In the genomic region with DNA sequence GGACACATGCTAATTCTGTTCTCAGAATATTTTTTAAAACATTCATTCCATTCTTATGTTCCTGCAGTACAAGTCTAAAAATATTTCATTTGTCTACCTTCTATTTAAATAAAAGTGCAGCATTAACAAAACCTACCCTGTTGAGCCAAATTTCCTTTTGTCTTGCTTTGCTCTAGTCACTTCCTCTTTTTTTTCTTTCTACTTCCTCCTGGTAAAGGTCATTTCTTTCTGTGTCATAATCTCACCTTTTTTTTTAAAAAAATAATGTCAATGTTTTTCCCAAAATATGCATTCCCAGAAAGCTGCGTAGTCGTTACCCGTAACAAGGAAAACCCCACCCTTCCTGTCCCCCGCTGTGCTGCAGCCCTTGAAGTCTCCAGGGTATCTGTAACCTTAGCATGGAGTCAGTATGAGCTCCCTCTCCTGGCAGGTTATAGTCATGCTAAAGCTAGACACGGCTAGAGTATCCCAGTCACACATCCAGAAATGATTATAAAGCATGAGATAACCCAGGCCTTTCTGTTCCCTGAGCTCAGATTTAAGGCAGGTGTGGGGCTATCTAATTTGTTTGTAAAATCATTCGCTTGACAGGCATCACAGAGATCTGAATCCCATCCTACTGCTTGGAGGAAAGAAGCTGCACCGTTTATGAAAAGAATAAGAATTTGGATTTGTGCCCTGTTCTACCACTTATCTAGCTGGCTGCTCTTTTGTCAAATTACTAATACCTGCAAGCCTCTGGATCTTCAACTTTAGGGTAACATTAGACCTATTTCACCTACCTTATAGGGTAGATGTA, we compare ENCODE assay signal across 1 cellular context.
TF ChIP-seq lines count a peak whose summit lies in the region.

No MANE protein-coding gene starts in this region.

TF ChIP-seq in K562, 482 proteins besides CTCF, POLR2A, EP300 and RAD21 (continued from another document):
- TF ChIP-seq ZNF347 (CRISPR knock-in tag; IDR thresholded peaks at IDR 0.05; ENCODE audit: low read depth): no peak
- TF ChIP-seq, protein P1, sequence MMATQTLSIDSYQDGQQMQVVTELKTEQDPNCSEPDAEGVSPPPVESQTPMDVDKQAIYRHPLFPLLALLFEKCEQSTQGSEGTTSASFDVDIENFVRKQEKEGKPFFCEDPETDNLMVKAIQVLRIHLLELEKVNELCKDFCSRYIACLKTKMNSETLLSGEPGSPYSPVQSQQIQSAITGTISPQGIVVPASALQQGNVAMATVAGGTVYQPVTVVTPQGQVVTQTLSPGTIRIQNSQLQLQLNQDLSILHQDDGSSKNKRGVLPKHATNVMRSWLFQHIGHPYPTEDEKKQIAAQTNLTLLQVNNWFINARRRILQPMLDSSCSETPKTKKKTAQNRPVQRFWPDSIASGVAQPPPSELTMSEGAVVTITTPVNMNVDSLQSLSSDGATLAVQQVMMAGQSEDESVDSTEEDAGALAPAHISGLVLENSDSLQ (IDR thresholded peaks at IDR 0.05): no peak
